ENCODE assay signal across 21 cellular contexts in the genomic region with DNA sequence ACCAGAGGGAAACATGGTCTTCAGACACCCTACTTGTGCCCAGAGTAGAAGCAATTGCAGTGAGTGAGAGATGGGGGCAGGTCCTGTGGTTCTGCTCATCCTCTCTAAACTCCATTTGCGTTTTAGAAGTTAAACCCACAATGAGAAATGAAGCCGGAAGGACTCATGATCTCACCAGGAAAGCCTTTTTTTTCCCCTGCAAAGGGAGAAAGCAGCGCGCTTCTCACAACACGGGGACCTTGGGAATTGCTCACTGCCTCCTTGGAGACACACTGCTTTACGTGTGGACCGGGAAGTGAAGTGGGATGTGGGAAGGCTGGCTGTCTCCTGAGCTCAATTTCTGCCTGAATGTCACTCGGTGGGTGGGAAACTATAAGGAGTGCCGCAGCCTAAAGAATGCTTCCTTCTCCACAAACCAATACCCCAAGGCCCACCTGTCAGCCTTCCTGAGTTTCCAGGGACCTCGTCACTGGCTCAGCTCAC.
DNase-seq lines count a peak whose midpoint lies in the region; ATAC-seq, FAIRE-seq and TF ChIP-seq lines count a peak whose summit lies in the region.
"Had no signal": no experiment of that assay in that cellular context is flagged by ENCODE, and none has a peak within 500 bp of the region (broad histone marks: within the 10 kb centered on the region; RNA-seq: fewer than 3 reads in every experiment).

No MANE protein-coding gene starts in this region.

- H3K4me2 ChIP-seq in GM23338 = no peak overlapping the region

- H3K27me3 ChIP-seq in GM23338 (ENCODE audit: insufficient read depth) = no peaks in the 10 kb centered on the region
- no peaks in the 10 kb centered on the region for H3K27me3 ChIP-seq in naive thymus-derived CD4-positive, alpha-beta T cell (ENCODE audit: control insufficient read depth in 2 of 2, insufficient read depth in 2 of 2, low read length in 2 of 2)
- H3K27me3 ChIP-seq: ascending aorta had no signal

- no peak overlapping the region for H3K4me3 Mint-ChIP-seq in GM23338
- H3K4me3 Mint-ChIP-seq in activated CD8-positive, alpha-beta T cell treated with anti-CD3 and anti-CD28 coated beads, Interleukin-2, amount 10 ng/mL, durations not matched to agents 7 days and 5 days = peak overlapping the region; percentile 40
- H3K4me3 Mint-ChIP-seq in naive thymus-derived CD4-positive, alpha-beta T cell = peak overlapping the region in 9 of 10 donors; percentile 20 to 65 (median 54)
- H3K4me3 Mint-ChIP-seq: activated CD4-positive, alpha-beta T cell treated with anti-CD3 and anti-CD28 coated beads for 36 hours; activated T-helper 1 cell treated with anti-CD3 and anti-CD28 coated beads, Interleukin-12 subunit alpha, Interleukin-12 subunit beta, Interleukin-2, Interleukin-4 antibody, amounts not matched to agents 30 ng/mL and 10 ng/mL and 1 ng/mL, durations not matched to agents 14 hours and 24 hours and 36 hours; stimulated activated naive CD8-positive, alpha-beta T cell treated with anti-CD3 and anti-CD28 coated beads, Interleukin-15, Interleukin-2, amounts not matched to agents 100 ng/mL and 50 ng/mL, for 24 hours had no signal

- peak; percentile 17; the same call in 2 of the 3 replicates for ATAC-seq in GM23338
- ATAC-seq in activated CD8-positive, alpha-beta T cell treated with anti-CD3 and anti-CD28 coated beads, Interleukin-2, amount 10 ng/mL, durations not matched to agents 7 days and 5 days = peak; percentile 72
- ATAC-seq in naive thymus-derived CD4-positive, alpha-beta T cell = peak; percentile 55
- ATAC-seq in GM21515 (IDR thresholded peaks at IDR 0.05; ENCODE audit: unreplicated experiment) = no peak
- ATAC-seq in GM18498 (IDR thresholded peaks at IDR 0.05; ENCODE audit: unreplicated experiment) = no peak
- ATAC-seq: activated CD4-positive, alpha-beta T cell treated with anti-CD3 and anti-CD28 coated beads for 36 hours had no signal

- POLR2A ChIA-PET in activated CD8-positive, alpha-beta T cell treated with anti-CD3 and anti-CD28 coated beads, Interleukin-2, amount 10 ng/mL, durations not matched to agents 7 days and 5 days (lab: Charles Lee) = no interaction called here
- POLR2A ChIA-PET in naive thymus-derived CD4-positive, alpha-beta T cell (lab: Charles Lee) = no interaction called here

- H3K27me3 Mint-ChIP-seq in GM23338 (ENCODE audit: insufficient read depth, low read depth, poor library complexity) = peaks cover 8% of the 10 kb centered on the region
- no peaks in the 10 kb centered on the region for H3K27me3 Mint-ChIP-seq in activated CD8-positive, alpha-beta T cell treated with anti-CD3 and anti-CD28 coated beads, Interleukin-2, amount 10 ng/mL, durations not matched to agents 7 days and 5 days (ENCODE audit: low read depth)
- no peaks in the 10 kb centered on the region for H3K27me3 Mint-ChIP-seq in naive thymus-derived CD4-positive, alpha-beta T cell
- H3K27me3 Mint-ChIP-seq: activated CD4-positive, alpha-beta T cell treated with anti-CD3 and anti-CD28 coated beads for 36 hours; stimulated activated naive CD8-positive, alpha-beta T cell treated with anti-CD3 and anti-CD28 coated beads, Interleukin-15, Interleukin-2, amounts not matched to agents 100 ng/mL and 50 ng/mL, for 24 hours had no signal

- peak overlapping the region; percentile 74; the same call in 1 of the 2 replicates for H3K27ac ChIP-seq in GM23338 (ENCODE audit: low read depth)
- H3K27ac ChIP-seq in naive thymus-derived CD4-positive, alpha-beta T cell (ENCODE audit: low read depth, low read length) = no peak overlapping the region
- H3K27ac ChIP-seq: ascending aorta, parathyroid adenoma had no signal

- no peak for FAIRE-seq in urothelium cell line (lab: Jason Lieb, UNC)
- FAIRE-seq: D721Med, islet of Langerhans had no signal

- peak; percentile 2 for DNase-seq in AG10803 (ENCODE audit: low read depth)
- peak; percentile 4 for DNase-seq in GM23338 (ENCODE audit: low spot score)
- DNase-seq in activated CD8-positive, alpha-beta T cell treated with anti-CD3 and anti-CD28 coated beads, Interleukin-2, amount 10 ng/mL, durations not matched to agents 7 days and 5 days = peak; percentile 41
- DNase-seq in naive thymus-derived CD4-positive, alpha-beta T cell = peak in 6 of 9 donors; percentile 5 to 36 (median 22)
- no peak for DNase-seq in urothelium cell line (ENCODE audit: low spot score)
- DNase-seq in SIG-M5 treated with dmso at 0.1 percent for 504 hours (lab: John Stamatoyannopoulos, UW; ENCODE audit: unreplicated experiment) = no peak
- DNase-seq: activated CD4-positive, alpha-beta T cell treated with anti-CD3 and anti-CD28 coated beads for 36 hours; dermis blood vessel endothelial cell; glutamatergic neuron; Karpas-422; NCI-H1417 treated with DMSO at 0.1 percent for 48 hours; Right ventricle myocardium superior; T1000 had no signal

- no peaks in the 10 kb centered on the region for H3K9me3 ChIP-seq in naive thymus-derived CD4-positive, alpha-beta T cell (ENCODE audit: control insufficient read depth in 2 of 3, low read length in 3 of 3)
- H3K9me3 ChIP-seq: ascending aorta had no signal

- H3K9me3 Mint-ChIP-seq in GM23338 = peaks cover 3% of the 10 kb centered on the region; the same call in 1 of the 3 replicates
- no peaks in the 10 kb centered on the region for H3K9me3 Mint-ChIP-seq in activated CD8-positive, alpha-beta T cell treated with anti-CD3 and anti-CD28 coated beads, Interleukin-2, amount 10 ng/mL, durations not matched to agents 7 days and 5 days (ENCODE audit: insufficient read depth)
- H3K9me3 Mint-ChIP-seq in naive thymus-derived CD4-positive, alpha-beta T cell = peaks cover 0 to 7% (median 0%) of the 10 kb centered on the region in 11 donors
- H3K9me3 Mint-ChIP-seq: activated T-helper 1 cell treated with anti-CD3 and anti-CD28 coated beads, Interleukin-12 subunit alpha, Interleukin-12 subunit beta, Interleukin-2, Interleukin-4 antibody, amounts not matched to agents 30 ng/mL and 10 ng/mL and 1 ng/mL, durations not matched to agents 14 hours and 24 hours and 36 hours had no signal

- no peaks in the 10 kb centered on the region for H3K36me3 ChIP-seq in GM23338 (ENCODE audit: insufficient read depth)
- H3K36me3 ChIP-seq in naive thymus-derived CD4-positive, alpha-beta T cell (ENCODE audit: control insufficient read depth in 2 of 3, insufficient read depth in 3 of 3, low read length in 3 of 3) = peaks cover 0 to 6% (median 0%) of the 10 kb centered on the region in 3 experiments
- H3K36me3 ChIP-seq: ascending aorta had no signal

- intact Hi-C loops in naive thymus-derived CD4-positive, alpha-beta T cell (cut with micrococcal nuclease) = loop anchor here in 1 of 2 donors (10.0 kb wide), 1 partner anchor 90 kb away; no protein-coding TSS in a partner anchor

- H3K4me1 Mint-ChIP-seq in GM23338 = peaks cover 26% of the 10 kb centered on the region
- H3K4me1 Mint-ChIP-seq in activated CD8-positive, alpha-beta T cell treated with anti-CD3 and anti-CD28 coated beads, Interleukin-2, amount 10 ng/mL, durations not matched to agents 7 days and 5 days (ENCODE audit: low read depth) = peaks cover 35% of the 10 kb centered on the region
- peaks cover 9 to 31% (median 19%) of the 10 kb centered on the region in 7 donors for H3K4me1 Mint-ChIP-seq in naive thymus-derived CD4-positive, alpha-beta T cell

- TF ChIP-seq CTCF in AG10803 (conservative IDR thresholded peaks at IDR 0.05; ENCODE audit: low read length) (no peak), GM23338 (conservative IDR thresholded peaks at IDR 0.05; ENCODE audit: low read depth in 2 of 2) (no peak)

- CTCF ChIA-PET in activated CD8-positive, alpha-beta T cell treated with anti-CD3 and anti-CD28 coated beads, Interleukin-2, amount 10 ng/mL, durations not matched to agents 7 days and 5 days (lab: Charles Lee) = interaction anchor here (0.7 to 1.5 kb wide), 2 partner anchors 92 to 108 kb away, joined by 3 to 4 read pairs; no protein-coding TSS in a partner anchor
- CTCF ChIA-PET in naive thymus-derived CD4-positive, alpha-beta T cell (lab: Charles Lee) = interaction anchor here (0.6 kb wide), 2 partner anchors 19 to 481 kb away, joined by 3 read pairs; no protein-coding TSS in a partner anchor

- H3K36me3 Mint-ChIP-seq in GM23338 (ENCODE audit: low read depth) = peaks cover 5% of the 10 kb centered on the region; the same call in 2 of the 3 replicates
- H3K36me3 Mint-ChIP-seq in activated CD8-positive, alpha-beta T cell treated with anti-CD3 and anti-CD28 coated beads, Interleukin-2, amount 10 ng/mL, durations not matched to agents 7 days and 5 days (ENCODE audit: low read depth) = peaks cover 54% of the 10 kb centered on the region
- peaks cover 0 to 35% (median 9%) of the 10 kb centered on the region in 5 donors for H3K36me3 Mint-ChIP-seq in naive thymus-derived CD4-positive, alpha-beta T cell

- no peaks in the 10 kb centered on the region for H3K79me2 ChIP-seq in GM23338 (replicated peaks; ENCODE audit: insufficient read depth)
- H3K79me2 ChIP-seq: parathyroid adenoma had no signal

- peaks cover 6% of the 10 kb centered on the region for H3K9me2 ChIP-seq in GM23338 (ENCODE audit: insufficient read depth)

- H3K4me3 ChIP-seq in AG10803 (ENCODE audit: low read length) = no peak overlapping the region
- H3K4me3 ChIP-seq in GM23338 = no peak overlapping the region
- H3K4me3 ChIP-seq in naive thymus-derived CD4-positive, alpha-beta T cell (ENCODE audit: low read length) = no peak overlapping the region
- H3K4me3 ChIP-seq: ascending aorta had no signal

- H2AFZ ChIP-seq in GM23338 = no peak overlapping the region
- H2AFZ ChIP-seq: parathyroid adenoma had no signal

- H4K20me1 ChIP-seq in GM23338 (replicated peaks; ENCODE audit: insufficient read depth) = no peaks in the 10 kb centered on the region

- H3K4me1 ChIP-seq in GM23338 (ENCODE audit: insufficient read depth) = peaks cover 17% of the 10 kb centered on the region
- peaks cover 4 to 9% of the 10 kb centered on the region in 2 donors for H3K4me1 ChIP-seq in naive thymus-derived CD4-positive, alpha-beta T cell (ENCODE audit: control insufficient read depth in 2 of 2, insufficient read depth in 2 of 2, low read length in 2 of 2)
- H3K4me1 ChIP-seq: ascending aorta, parathyroid adenoma had no signal

- no peaks in the 10 kb centered on the region for H3F3A ChIP-seq in GM23338 (replicated peaks; ENCODE audit: low read depth)

- no peak overlapping the region for H3K27ac Mint-ChIP-seq in GM23338
- H3K27ac Mint-ChIP-seq in activated CD8-positive, alpha-beta T cell treated with anti-CD3 and anti-CD28 coated beads, Interleukin-2, amount 10 ng/mL, durations not matched to agents 7 days and 5 days = peak overlapping the region; percentile 72
- peak overlapping the region in 8 of 9 donors; percentile 19 to 88 (median 48) for H3K27ac Mint-ChIP-seq in naive thymus-derived CD4-positive, alpha-beta T cell
- H3K27ac Mint-ChIP-seq: activated T-helper 1 cell treated with anti-CD3 and anti-CD28 coated beads, Interleukin-12 subunit alpha, Interleukin-12 subunit beta, Interleukin-2, Interleukin-4 antibody, amounts not matched to agents 30 ng/mL and 10 ng/mL and 1 ng/mL, durations not matched to agents 14 hours and 24 hours and 36 hours; stimulated activated naive CD8-positive, alpha-beta T cell treated with anti-CD3 and anti-CD28 coated beads, Interleukin-15, Interleukin-2, amounts not matched to agents 100 ng/mL and 50 ng/mL, for 24 hours had no signal

TF ChIP-seq in GM23338, 12 proteins besides CTCF, POLR2A, EP300 and RAD21:
- no peak for TF ChIP-seq EZH2phosphoT487 (IDR thresholded peaks at IDR 0.05; ENCODE audit: unreplicated experiment)
- no peak for TF ChIP-seq JUNB (IDR thresholded peaks at IDR 0.05; ENCODE audit: unreplicated experiment)
- no peak for TF ChIP-seq ZNF114 (CRISPR knock-in tag; IDR thresholded peaks at IDR 0.05)

Comparison
In these comparisons a context has a peak if more than half of its experiments do, and no peak if none do; other contexts are left out.
1. DNase-seq: peak in AG10803 (single experiment), GM23338 (single experiment), activated CD8-positive, alpha-beta T cell treated with anti-CD3 and anti-CD28 coated beads, Interleukin-2, amount 10 ng/mL, durations not matched to agents 7 days and 5 days (single experiment) and naive thymus-derived CD4-positive, alpha-beta T cell (6 of 9); none in urothelium cell line (single experiment) and SIG-M5 treated with dmso at 0.1 percent for 504 hours (single experiment).
2. ATAC-seq: peak in GM23338 (single experiment), activated CD8-positive, alpha-beta T cell treated with anti-CD3 and anti-CD28 coated beads, Interleukin-2, amount 10 ng/mL, durations not matched to agents 7 days and 5 days (single experiment) and naive thymus-derived CD4-positive, alpha-beta T cell (single experiment); none in GM21515 (single experiment) and GM18498 (single experiment).